ENCODE assay signal across 1 cellular context in the genomic region with DNA sequence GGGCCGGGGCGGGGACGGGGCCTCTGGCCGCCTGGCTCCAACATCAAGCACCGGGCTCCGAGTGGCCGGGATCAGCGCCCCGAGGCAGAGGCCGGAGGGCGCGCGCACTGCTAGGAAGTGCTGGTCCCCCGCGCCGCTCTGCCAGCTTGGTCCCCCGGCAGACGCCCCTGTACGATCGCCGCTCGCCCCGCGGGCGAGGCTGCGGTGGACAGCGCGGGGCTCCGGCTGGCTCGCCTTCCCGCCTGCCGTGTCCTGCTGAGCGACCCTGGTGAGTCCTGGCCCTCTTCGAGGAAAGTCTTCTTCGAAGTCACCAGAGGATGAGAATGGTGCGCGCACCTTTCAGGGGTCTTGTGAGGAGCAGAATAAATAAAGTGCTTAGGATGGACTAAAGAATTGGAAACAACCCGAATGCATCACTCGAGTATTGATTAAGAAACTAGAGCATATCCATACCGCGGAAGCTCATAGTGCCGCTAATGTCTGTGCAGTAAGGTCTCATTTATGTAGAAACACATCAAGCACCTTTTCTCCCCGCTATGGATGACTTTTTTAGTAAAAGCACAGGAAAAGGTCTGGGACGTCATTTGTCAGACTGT.
TF ChIP-seq lines count a peak whose summit lies in the region.

No MANE protein-coding gene starts in this region.

TF ChIP-seq in HepG2, 621 proteins besides CTCF, POLR2A, EP300 and RAD21 (continued from another document and continues in another):
- TF ChIP-seq, protein P1, sequence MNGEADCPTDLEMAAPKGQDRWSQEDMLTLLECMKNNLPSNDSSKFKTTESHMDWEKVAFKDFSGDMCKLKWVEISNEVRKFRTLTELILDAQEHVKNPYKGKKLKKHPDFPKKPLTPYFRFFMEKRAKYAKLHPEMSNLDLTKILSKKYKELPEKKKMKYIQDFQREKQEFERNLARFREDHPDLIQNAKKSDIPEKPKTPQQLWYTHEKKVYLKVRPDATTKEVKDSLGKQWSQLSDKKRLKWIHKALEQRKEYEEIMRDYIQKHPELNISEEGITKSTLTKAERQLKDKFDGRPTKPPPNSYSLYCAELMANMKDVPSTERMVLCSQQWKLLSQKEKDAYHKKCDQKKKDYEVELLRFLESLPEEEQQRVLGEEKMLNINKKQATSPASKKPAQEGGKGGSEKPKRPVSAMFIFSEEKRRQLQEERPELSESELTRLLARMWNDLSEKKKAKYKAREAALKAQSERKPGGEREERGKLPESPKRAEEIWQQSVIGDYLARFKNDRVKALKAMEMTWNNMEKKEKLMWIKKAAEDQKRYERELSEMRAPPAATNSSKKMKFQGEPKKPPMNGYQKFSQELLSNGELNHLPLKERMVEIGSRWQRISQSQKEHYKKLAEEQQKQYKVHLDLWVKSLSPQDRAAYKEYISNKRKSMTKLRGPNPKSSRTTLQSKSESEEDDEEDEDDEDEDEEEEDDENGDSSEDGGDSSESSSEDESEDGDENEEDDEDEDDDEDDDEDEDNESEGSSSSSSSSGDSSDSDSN (CRISPR knock-in tag; IDR thresholded peaks at IDR 0.05) = peak; percentile 89
- TF ChIP-seq ZNF749 (CRISPR knock-in tag; IDR thresholded peaks at IDR 0.05; ENCODE audit: borderline replicate concordance) = no peak
- peak; percentile 52; the same call in 1 of the 2 replicates for TF ChIP-seq ZNF256 (CRISPR knock-in tag; conservative IDR thresholded peaks at IDR 0.05)
- peak; percentile 5; the same call in 1 of the 2 replicates for TF ChIP-seq ZSCAN21 (CRISPR knock-in tag; IDR thresholded peaks at IDR 0.05; ENCODE audit: borderline replicate concordance)
- TF ChIP-seq, protein P2, sequence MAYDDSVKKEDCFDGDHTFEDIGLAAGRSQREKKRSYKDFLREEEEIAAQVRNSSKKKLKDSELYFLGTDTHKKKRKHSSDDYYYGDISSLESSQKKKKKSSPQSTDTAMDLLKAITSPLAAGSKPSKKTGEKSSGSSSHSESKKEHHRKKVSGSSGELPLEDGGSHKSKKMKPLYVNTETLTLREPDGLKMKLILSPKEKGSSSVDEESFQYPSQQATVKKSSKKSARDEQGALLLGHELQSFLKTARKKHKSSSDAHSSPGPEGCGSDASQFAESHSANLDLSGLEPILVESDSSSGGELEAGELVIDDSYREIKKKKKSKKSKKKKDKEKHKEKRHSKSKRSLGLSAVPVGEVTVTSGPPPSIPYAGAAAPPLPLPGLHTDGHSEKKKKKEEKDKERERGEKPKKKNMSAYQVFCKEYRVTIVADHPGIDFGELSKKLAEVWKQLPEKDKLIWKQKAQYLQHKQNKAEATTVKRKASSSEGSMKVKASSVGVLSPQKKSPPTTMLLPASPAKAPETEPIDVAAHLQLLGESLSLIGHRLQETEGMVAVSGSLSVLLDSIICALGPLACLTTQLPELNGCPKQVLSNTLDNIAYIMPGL (CRISPR knock-in tag; IDR thresholded peaks at IDR 0.05; ENCODE audit: borderline replicate concordance in 1 of 2, low read depth in 1 of 2) = peak in 1 of 2 experiments; percentile 64; a peak in 1 of 4 replicates
- TF ChIP-seq FLYWCH1 (CRISPR knock-in tag; IDR thresholded peaks at IDR 0.05) = 0 out of 2 replicates have a peak, but pooled peaks have one; percentile 26
- TF ChIP-seq NFIB (CRISPR knock-in tag; IDR thresholded peaks at IDR 0.05; ENCODE audit: borderline replicate concordance) = no peak
- TF ChIP-seq, protein P3, sequence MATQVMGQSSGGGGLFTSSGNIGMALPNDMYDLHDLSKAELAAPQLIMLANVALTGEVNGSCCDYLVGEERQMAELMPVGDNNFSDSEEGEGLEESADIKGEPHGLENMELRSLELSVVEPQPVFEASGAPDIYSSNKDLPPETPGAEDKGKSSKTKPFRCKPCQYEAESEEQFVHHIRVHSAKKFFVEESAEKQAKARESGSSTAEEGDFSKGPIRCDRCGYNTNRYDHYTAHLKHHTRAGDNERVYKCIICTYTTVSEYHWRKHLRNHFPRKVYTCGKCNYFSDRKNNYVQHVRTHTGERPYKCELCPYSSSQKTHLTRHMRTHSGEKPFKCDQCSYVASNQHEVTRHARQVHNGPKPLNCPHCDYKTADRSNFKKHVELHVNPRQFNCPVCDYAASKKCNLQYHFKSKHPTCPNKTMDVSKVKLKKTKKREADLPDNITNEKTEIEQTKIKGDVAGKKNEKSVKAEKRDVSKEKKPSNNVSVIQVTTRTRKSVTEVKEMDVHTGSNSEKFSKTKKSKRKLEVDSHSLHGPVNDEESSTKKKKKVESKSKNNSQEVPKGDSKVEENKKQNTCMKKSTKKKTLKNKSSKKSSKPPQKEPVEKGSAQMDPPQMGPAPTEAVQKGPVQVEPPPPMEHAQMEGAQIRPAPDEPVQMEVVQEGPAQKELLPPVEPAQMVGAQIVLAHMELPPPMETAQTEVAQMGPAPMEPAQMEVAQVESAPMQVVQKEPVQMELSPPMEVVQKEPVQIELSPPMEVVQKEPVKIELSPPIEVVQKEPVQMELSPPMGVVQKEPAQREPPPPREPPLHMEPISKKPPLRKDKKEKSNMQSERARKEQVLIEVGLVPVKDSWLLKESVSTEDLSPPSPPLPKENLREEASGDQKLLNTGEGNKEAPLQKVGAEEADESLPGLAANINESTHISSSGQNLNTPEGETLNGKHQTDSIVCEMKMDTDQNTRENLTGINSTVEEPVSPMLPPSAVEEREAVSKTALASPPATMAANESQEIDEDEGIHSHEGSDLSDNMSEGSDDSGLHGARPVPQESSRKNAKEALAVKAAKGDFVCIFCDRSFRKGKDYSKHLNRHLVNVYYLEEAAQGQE (IDR thresholded peaks at IDR 0.05; ENCODE audit: borderline replicate concordance in 1 of 2, low read depth in 1 of 2, low read length in 2 of 2) = peak in 1 of 2 experiments; percentile 29; a peak in 1 of 4 replicates
- TF ChIP-seq, protein P4, sequence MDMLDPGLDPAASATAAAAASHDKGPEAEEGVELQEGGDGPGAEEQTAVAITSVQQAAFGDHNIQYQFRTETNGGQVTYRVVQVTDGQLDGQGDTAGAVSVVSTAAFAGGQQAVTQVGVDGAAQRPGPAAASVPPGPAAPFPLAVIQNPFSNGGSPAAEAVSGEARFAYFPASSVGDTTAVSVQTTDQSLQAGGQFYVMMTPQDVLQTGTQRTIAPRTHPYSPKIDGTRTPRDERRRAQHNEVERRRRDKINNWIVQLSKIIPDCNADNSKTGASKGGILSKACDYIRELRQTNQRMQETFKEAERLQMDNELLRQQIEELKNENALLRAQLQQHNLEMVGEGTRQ (IDR thresholded peaks at IDR 0.05; ENCODE audit: low read depth, low read length) = no peak
- TF ChIP-seq, protein P4 (CRISPR knock-in tag; IDR thresholded peaks at IDR 0.05; ENCODE audit: borderline replicate concordance) = 0 out of 2 replicates have a peak, but pooled peaks have one; percentile 18
- no peak; the same call in 1 of the 2 replicates for TF ChIP-seq ZNF331 (CRISPR knock-in tag; IDR thresholded peaks at IDR 0.05)
- TF ChIP-seq ZNF83 (CRISPR knock-in tag; IDR thresholded peaks at IDR 0.05; ENCODE audit: borderline replicate concordance) = no peak
- TF ChIP-seq SP4 (CRISPR knock-in tag; IDR thresholded peaks at IDR 0.05) = peak; percentile 30; the same call in 1 of the 2 replicates
- TF ChIP-seq, protein P5, sequence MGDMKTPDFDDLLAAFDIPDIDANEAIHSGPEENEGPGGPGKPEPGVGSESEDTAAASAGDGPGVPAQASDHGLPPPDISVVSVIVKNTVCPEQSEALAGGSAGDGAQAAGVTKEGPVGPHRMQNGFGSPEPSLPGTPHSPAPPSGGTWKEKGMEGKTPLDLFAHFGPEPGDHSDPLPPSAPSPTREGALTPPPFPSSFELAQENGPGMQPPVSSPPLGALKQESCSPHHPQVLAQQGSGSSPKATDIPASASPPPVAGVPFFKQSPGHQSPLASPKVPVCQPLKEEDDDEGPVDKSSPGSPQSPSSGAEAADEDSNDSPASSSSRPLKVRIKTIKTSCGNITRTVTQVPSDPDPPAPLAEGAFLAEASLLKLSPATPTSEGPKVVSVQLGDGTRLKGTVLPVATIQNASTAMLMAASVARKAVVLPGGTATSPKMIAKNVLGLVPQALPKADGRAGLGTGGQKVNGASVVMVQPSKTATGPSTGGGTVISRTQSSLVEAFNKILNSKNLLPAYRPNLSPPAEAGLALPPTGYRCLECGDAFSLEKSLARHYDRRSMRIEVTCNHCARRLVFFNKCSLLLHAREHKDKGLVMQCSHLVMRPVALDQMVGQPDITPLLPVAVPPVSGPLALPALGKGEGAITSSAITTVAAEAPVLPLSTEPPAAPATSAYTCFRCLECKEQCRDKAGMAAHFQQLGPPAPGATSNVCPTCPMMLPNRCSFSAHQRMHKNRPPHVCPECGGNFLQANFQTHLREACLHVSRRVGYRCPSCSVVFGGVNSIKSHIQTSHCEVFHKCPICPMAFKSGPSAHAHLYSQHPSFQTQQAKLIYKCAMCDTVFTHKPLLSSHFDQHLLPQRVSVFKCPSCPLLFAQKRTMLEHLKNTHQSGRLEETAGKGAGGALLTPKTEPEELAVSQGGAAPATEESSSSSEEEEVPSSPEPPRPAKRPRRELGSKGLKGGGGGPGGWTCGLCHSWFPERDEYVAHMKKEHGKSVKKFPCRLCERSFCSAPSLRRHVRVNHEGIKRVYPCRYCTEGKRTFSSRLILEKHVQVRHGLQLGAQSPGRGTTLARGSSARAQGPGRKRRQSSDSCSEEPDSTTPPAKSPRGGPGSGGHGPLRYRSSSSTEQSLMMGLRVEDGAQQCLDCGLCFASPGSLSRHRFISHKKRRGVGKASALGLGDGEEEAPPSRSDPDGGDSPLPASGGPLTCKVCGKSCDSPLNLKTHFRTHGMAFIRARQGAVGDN (CRISPR knock-in tag; IDR thresholded peaks at IDR 0.05) = peak; percentile 68; the same call in 1 of the 2 replicates
- TF ChIP-seq, protein P6, sequence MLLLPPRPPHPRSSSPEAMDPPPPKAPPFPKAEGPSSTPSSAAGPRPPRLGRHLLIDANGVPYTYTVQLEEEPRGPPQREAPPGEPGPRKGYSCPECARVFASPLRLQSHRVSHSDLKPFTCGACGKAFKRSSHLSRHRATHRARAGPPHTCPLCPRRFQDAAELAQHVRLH (CRISPR knock-in tag; IDR thresholded peaks at IDR 0.05; ENCODE audit: borderline replicate concordance, low read depth) = peak; percentile 18; the same call in 1 of the 2 replicates
- TF ChIP-seq YEATS4 (CRISPR knock-in tag; IDR thresholded peaks at IDR 0.05; ENCODE audit: borderline replicate concordance) = peak; percentile 19; the same call in 1 of the 2 replicates
- TF ChIP-seq ZNF264 (CRISPR knock-in tag; IDR thresholded peaks at IDR 0.05) = 0 out of 2 replicates have a peak, but pooled peaks have one; percentile 40
- TF ChIP-seq LCORL (IDR thresholded peaks at IDR 0.05) = no peak
- TF ChIP-seq LCORL (CRISPR knock-in tag; IDR thresholded peaks at IDR 0.05) = 0 out of 2 replicates have a peak, but pooled peaks have one; percentile 10
- TF ChIP-seq, protein P7, sequence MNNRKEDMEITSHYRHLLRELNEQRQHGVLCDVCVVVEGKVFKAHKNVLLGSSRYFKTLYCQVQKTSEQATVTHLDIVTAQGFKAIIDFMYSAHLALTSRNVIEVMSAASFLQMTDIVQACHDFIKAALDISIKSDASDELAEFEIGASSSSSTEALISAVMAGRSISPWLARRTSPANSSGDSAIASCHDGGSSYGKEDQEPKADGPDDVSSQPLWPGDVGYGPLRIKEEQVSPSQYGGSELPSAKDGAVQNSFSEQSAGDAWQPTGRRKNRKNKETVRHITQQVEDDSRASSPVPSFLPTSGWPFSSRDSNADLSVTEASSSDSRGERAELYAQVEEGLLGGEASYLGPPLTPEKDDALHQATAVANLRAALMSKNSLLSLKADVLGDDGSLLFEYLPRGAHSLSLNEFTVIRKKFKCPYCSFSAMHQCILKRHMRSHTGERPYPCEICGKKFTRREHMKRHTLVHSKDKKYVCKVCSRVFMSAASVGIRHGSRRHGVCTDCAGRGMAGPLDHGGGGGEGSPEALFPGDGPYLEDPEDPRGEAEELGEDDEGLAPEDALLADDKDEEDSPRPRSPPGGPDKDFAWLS (CRISPR knock-in tag; IDR thresholded peaks at IDR 0.05; ENCODE audit: borderline replicate concordance) = no peak
- no peak for TF ChIP-seq ZNF180 (CRISPR knock-in tag; IDR thresholded peaks at IDR 0.05; ENCODE audit: borderline replicate concordance, low read depth)
- peak; percentile 85 for TF ChIP-seq ZNF232 (CRISPR knock-in tag; IDR thresholded peaks at IDR 0.05; ENCODE audit: borderline replicate concordance)
- TF ChIP-seq, protein P8, sequence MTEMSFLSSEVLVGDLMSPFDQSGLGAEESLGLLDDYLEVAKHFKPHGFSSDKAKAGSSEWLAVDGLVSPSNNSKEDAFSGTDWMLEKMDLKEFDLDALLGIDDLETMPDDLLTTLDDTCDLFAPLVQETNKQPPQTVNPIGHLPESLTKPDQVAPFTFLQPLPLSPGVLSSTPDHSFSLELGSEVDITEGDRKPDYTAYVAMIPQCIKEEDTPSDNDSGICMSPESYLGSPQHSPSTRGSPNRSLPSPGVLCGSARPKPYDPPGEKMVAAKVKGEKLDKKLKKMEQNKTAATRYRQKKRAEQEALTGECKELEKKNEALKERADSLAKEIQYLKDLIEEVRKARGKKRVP (CRISPR knock-in tag; IDR thresholded peaks at IDR 0.05) = no peak
- TF ChIP-seq, protein P9, sequence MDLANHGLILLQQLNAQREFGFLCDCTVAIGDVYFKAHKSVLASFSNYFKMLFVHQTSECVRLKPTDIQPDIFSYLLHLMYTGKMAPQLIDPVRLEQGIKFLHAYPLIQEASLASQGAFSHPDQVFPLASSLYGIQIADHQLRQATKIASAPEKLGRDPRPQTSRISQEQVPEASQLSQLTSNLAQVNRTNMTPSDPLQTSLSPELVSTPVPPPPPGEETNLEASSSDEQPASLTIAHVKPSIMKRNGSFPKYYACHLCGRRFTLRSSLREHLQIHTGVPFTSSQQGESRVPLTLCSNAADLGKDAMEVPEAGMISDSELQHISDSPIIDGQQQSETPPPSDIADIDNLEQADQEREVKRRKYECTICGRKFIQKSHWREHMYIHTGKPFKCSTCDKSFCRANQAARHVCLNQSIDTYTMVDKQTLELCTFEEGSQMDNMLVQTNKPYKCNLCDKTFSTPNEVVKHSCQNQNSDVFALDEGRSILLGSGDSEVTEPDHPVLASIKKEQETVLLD (CRISPR knock-in tag; IDR thresholded peaks at IDR 0.05; ENCODE audit: low read depth) = peak; percentile 68
- TF ChIP-seq NKX3-1 (CRISPR knock-in tag; IDR thresholded peaks at IDR 0.05) = peak; percentile 43; the same call in 1 of the 2 replicates
- TF ChIP-seq TAF1 (CRISPR knock-in tag; IDR thresholded peaks at IDR 0.05) = peak; percentile 60; the same call in 1 of the 2 replicates
- no peak for TF ChIP-seq TCF7L2 (IDR thresholded peaks at IDR 0.05; ENCODE audit: low read depth, low read length)
- peak; percentile 93 for TF ChIP-seq HNRNPK (IDR thresholded peaks at IDR 0.05; ENCODE audit: low read depth, low read length, poor library complexity, severe bottlenecking)
- TF ChIP-seq, protein P10, sequence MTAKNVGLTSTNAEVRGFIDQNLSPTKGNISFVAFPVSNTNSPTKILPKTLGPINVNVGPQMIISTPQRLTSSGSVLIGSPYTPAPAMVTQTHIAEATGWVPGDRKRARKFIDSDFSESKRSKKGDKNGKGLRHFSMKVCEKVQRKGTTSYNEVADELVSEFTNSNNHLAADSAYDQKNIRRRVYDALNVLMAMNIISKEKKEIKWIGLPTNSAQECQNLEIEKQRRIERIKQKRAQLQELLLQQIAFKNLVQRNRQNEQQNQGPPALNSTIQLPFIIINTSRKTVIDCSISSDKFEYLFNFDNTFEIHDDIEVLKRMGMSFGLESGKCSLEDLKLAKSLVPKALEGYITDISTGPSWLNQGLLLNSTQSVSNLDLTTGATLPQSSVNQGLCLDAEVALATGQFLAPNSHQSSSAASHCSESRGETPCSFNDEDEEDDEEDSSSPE (CRISPR knock-in tag; IDR thresholded peaks at IDR 0.05) = no peak
- no peak; the same call in 1 of the 2 replicates for TF ChIP-seq ZNF607 (CRISPR knock-in tag; IDR thresholded peaks at IDR 0.05; ENCODE audit: borderline replicate concordance)
- peak; percentile 47; the same call in 1 of the 2 replicates for TF ChIP-seq ZBTB7A (CRISPR knock-in tag; IDR thresholded peaks at IDR 0.05)
